Comparison of ENCODE assay signal across 1 cellular context in genomic region chr11:113189909-113190667, GRCh38.
TF ChIP-seq lines count a peak whose summit lies in the region.

No MANE protein-coding gene starts in this region.

TF ChIP-seq in K562, 482 proteins besides CTCF, POLR2A, EP300 and RAD21 (continued from another document):
- peak; percentile 63 for TF ChIP-seq FOSL1 (tag; conservative IDR thresholded peaks at IDR 0.05)
- TF ChIP-seq DPF2 (IDR thresholded peaks at IDR 0.05): peak; percentile 68
- TF ChIP-seq CREM (IDR thresholded peaks at IDR 0.05; ENCODE audit: low read depth): peak; percentile 71
- TF ChIP-seq EHMT2 (IDR thresholded peaks at IDR 0.05): peak; percentile 76
- no peak for TF ChIP-seq ZNF592 (IDR thresholded peaks at IDR 0.05)
- peak; percentile 96 for TF ChIP-seq C11orf30 (IDR thresholded peaks at IDR 0.05; ENCODE audit: low read depth)
- TF ChIP-seq NFXL1 (CRISPR knock-in tag; IDR thresholded peaks at IDR 0.05): no peak
- TF ChIP-seq RBM25 (IDR thresholded peaks at IDR 0.05; ENCODE audit: low read depth, low read length, severe bottlenecking): no peak
- TF ChIP-seq PREB (CRISPR knock-in tag; IDR thresholded peaks at IDR 0.05): no peak
- no peak for TF ChIP-seq ZNF695 (CRISPR knock-in tag; IDR thresholded peaks at IDR 0.05)
- TF ChIP-seq ATF3 (IDR thresholded peaks at IDR 0.05): peak; percentile 55
- no peak for TF ChIP-seq ATF3 (CRISPR knock-in tag; conservative IDR thresholded peaks at IDR 0.05)
- no peak for TF ChIP-seq OTX1 (CRISPR knock-in tag; IDR thresholded peaks at IDR 0.05)
- TF ChIP-seq NFIC (IDR thresholded peaks at IDR 0.05): no peak
- TF ChIP-seq ZBTB26 (CRISPR knock-in tag; IDR thresholded peaks at IDR 0.05): no peak
- TF ChIP-seq ZBTB12 (CRISPR knock-in tag; IDR thresholded peaks at IDR 0.05): 0 out of 2 replicates have a peak, but pooled peaks have one; percentile 32
- TF ChIP-seq NFIX (CRISPR knock-in tag; IDR thresholded peaks at IDR 0.05; ENCODE audit: low read depth): no peak
- TF ChIP-seq KAT7 (CRISPR knock-in tag; IDR thresholded peaks at IDR 0.05; ENCODE audit: borderline replicate concordance): no peak
- no peak for TF ChIP-seq EWSR1 (IDR thresholded peaks at IDR 0.05; ENCODE audit: borderline replicate concordance, low read depth, partially characterized antibody)
- TF ChIP-seq SNIP1 (IDR thresholded peaks at IDR 0.05; ENCODE audit: low read depth): no peak
- TF ChIP-seq BACH1 (tag; IDR thresholded peaks at IDR 0.05): 0 out of 2 replicates have a peak, but pooled peaks have one; percentile 43
- TF ChIP-seq ZNF324 (CRISPR knock-in tag; IDR thresholded peaks at IDR 0.05): no peak
- TF ChIP-seq SAFB (IDR thresholded peaks at IDR 0.05; ENCODE audit: borderline replicate concordance, low read depth, low read length): no peak
- peak; percentile 84 for TF ChIP-seq NFE2L1 (tag; IDR thresholded peaks at IDR 0.05; ENCODE audit: borderline replicate concordance, low read depth)
- TF ChIP-seq ID3 (CRISPR knock-in tag; IDR thresholded peaks at IDR 0.05): no peak
- no peak for TF ChIP-seq ID3 (tag; IDR thresholded peaks at IDR 0.05)
- no peak for TF ChIP-seq ZNF561 (CRISPR knock-in tag; conservative IDR thresholded peaks at IDR 0.05)
- TF ChIP-seq PRDM10 (IDR thresholded peaks at IDR 0.05; ENCODE audit: partially characterized antibody): peak; percentile 48
- no peak for TF ChIP-seq E2F8 (IDR thresholded peaks at IDR 0.05; ENCODE audit: low read depth, partially characterized antibody)
- no peak for TF ChIP-seq MTF1 (CRISPR knock-in tag; IDR thresholded peaks at IDR 0.05; ENCODE audit: borderline replicate concordance)
- peak; percentile 44; the same call in 1 of the 2 replicates for TF ChIP-seq EP400 (IDR thresholded peaks at IDR 0.05)
- TF ChIP-seq ZNF395 (CRISPR knock-in tag; IDR thresholded peaks at IDR 0.05): no peak
- TF ChIP-seq RBM34 (IDR thresholded peaks at IDR 0.05; ENCODE audit: borderline replicate concordance, insufficient read depth, low read length): no peak
- TF ChIP-seq CTBP1 (IDR thresholded peaks at IDR 0.05; ENCODE audit: borderline replicate concordance): 0 out of 2 replicates have a peak, but pooled peaks have one; percentile 14
- TF ChIP-seq SMAD4 (CRISPR knock-in tag; conservative IDR thresholded peaks at IDR 0.05): no peak
- 0 out of 2 replicates have a peak, but pooled peaks have one; percentile 36 for TF ChIP-seq L3MBTL2 (IDR thresholded peaks at IDR 0.05)
- TF ChIP-seq ZNF316 (IDR thresholded peaks at IDR 0.05): peak; percentile 97
- TF ChIP-seq HNRNPK (IDR thresholded peaks at IDR 0.05; ENCODE audit: low read depth, low read length, poor library complexity, severe bottlenecking): no peak
- TF ChIP-seq RNF2 (IDR thresholded peaks at IDR 0.05): no peak
- peak; percentile 39; the same call in 1 of the 2 replicates for TF ChIP-seq CREB1 (IDR thresholded peaks at IDR 0.05)
- no peak for TF ChIP-seq CREB1 (CRISPR knock-in tag; IDR thresholded peaks at IDR 0.05)
- TF ChIP-seq ZNF76 (CRISPR knock-in tag; IDR thresholded peaks at IDR 0.05; ENCODE audit: borderline replicate concordance): no peak
- TF ChIP-seq JUND (IDR thresholded peaks at IDR 0.05; ENCODE audit: borderline replicate concordance, low read depth, low read length): peak; percentile 53; the same call in 1 of the 2 replicates
- peak; percentile 56; the same call in 1 of the 3 replicates for TF ChIP-seq JUND (tag; IDR thresholded peaks at IDR 0.05; ENCODE audit: borderline replicate concordance, low read depth, low read length)
- TF ChIP-seq ZBTB8A (IDR thresholded peaks at IDR 0.05; ENCODE audit: partially characterized antibody): no peak
- TF ChIP-seq ZNF444 (CRISPR knock-in tag; IDR thresholded peaks at IDR 0.05): no peak
- peak; percentile 29; the same call in 1 of the 2 replicates for TF ChIP-seq CBFA2T3 (IDR thresholded peaks at IDR 0.05)
- TF ChIP-seq RFX1 (IDR thresholded peaks at IDR 0.05): no peak
